1 cellular context compared by ENCODE assay signal in genomic region chr17:49963626-49964538, GRCh38.
TF ChIP-seq lines count a peak whose summit lies in the region.

No MANE protein-coding gene starts in this region.

TF ChIP-seq in HepG2, 621 proteins besides CTCF, POLR2A, EP300 and RAD21:
- TF ChIP-seq EZH2 (conservative IDR thresholded peaks at IDR 0.05; ENCODE audit: low read depth, low read length), result peak; percentile 18; the same call in 1 of the 2 replicates
- TF ChIP-seq MTF2 (CRISPR knock-in tag; IDR thresholded peaks at IDR 0.05; ENCODE audit: borderline replicate concordance), result 0 out of 2 replicates have a peak, but pooled peaks have one; percentile 38
- TF ChIP-seq ARNT2 (CRISPR knock-in tag; IDR thresholded peaks at IDR 0.05; ENCODE audit: low read depth), result no peak
- no peak for TF ChIP-seq KLF15 (CRISPR knock-in tag; IDR thresholded peaks at IDR 0.05; ENCODE audit: borderline replicate concordance)
- no peak for TF ChIP-seq ZC3H13 (CRISPR knock-in tag; IDR thresholded peaks at IDR 0.05)
- peak; percentile 63; the same call in 1 of the 2 replicates for TF ChIP-seq CBX2 (IDR thresholded peaks at IDR 0.05; ENCODE audit: low read depth, low read length)
- TF ChIP-seq CBX2 (CRISPR knock-in tag; IDR thresholded peaks at IDR 0.05; ENCODE audit: low read depth), result 0 out of 2 replicates have a peak, but pooled peaks have one; percentile 24
- no peak for TF ChIP-seq ZSCAN31 (CRISPR knock-in tag; IDR thresholded peaks at IDR 0.05; ENCODE audit: low read depth)
- no peak for TF ChIP-seq GATAD2A (CRISPR knock-in tag; IDR thresholded peaks at IDR 0.05)
- TF ChIP-seq ZNF3 (CRISPR knock-in tag; IDR thresholded peaks at IDR 0.05), result no peak
